14 cellular contexts compared by ENCODE assay signal in the genomic region with DNA sequence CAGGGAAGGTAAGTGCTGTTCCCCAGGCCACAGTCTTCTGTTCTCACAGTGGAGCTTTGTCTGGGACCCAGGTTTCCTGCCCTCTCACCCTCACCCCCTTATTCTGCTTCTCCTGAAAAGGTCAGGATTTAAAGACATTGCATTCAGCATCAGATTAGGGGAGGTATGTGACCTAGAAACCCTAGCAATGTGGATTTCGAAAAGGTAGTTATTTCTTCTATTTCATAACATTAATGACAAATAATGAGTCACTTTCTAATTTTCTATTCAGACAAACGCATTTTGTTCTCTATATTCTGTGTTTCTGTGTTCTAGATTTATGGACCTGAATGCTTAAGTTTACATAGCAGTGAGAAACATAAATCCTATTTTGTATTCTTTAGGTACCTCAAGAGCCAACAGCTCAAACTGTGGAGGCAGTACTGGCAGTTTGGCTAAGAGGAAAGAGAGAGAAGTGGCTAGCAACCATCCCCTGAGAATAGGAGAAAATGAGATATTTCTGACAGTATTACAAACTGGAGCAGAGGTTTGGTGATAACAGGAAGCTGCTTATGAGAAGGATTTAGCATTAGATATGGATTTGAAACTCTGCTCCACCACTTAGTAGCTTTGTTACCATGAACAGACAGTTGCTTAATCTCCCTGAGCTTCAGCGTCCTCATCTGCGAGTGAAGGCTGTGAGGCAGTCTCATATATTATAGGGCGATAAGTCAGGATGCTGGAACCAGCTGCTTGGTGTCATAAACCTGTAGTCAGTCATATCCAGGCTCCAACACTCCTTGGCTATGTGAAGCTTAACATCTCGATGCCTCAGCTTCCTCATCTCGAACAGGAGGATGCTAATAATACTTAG. TPM values are rescaled to one million over a fixed set of nuclear protein-coding genes. Genes with fewer than 3 reads are reported as not detected.
DNase-seq lines count a peak whose midpoint lies in the region; ATAC-seq and TF ChIP-seq lines count a peak whose summit lies in the region.
"Had no signal": no experiment of that assay in that cellular context is flagged by ENCODE, and none has a peak within 500 bp of the region (broad histone marks: within the 10 kb centered on the region; RNA-seq: fewer than 3 reads in every experiment).

No MANE protein-coding gene starts in this region.

- peak overlapping the region; percentile 59 for H2AK5ac ChIP-seq in trophoblast cell (ENCODE audit: low read length)

- H3K23ac ChIP-seq in trophoblast cell (ENCODE audit: low read length), result no peak overlapping the region

- H3K9me3 ChIP-seq in SK-N-MC (ENCODE audit: low read depth, low read length) (no peaks in the 10 kb centered on the region), trophoblast cell (ENCODE audit: insufficient read depth, low read depth, low read length) (no peaks in the 10 kb centered on the region)
- H3K9me3 ChIP-seq: testis had no signal

- H3K27ac Mint-ChIP-seq in activated naive CD4-positive, alpha-beta T cell treated with anti-CD3 and anti-CD28 coated beads, Interleukin-2, amount 10 ng/mL, durations not matched to agents 7 days and 5 days, result no peak overlapping the region
- H3K27ac Mint-ChIP-seq: activated CD4-positive, alpha-beta T cell treated with anti-CD3 and anti-CD28 coated beads, Interleukin-2, amount 10 ng/mL, durations not matched to agents 7 days and 5 days had no signal

- no peak overlapping the region for H4K12ac ChIP-seq in trophoblast cell (ENCODE audit: low read depth, low read length)

- H3K9ac ChIP-seq in SK-N-MC (ENCODE audit: insufficient read length) (peak overlapping the region; percentile 79), trophoblast cell (ENCODE audit: low read length) (no peak overlapping the region)

- H4K91ac ChIP-seq in trophoblast cell (ENCODE audit: low read depth, low read length), result peak overlapping the region; percentile 19

- H2AFZ ChIP-seq in trophoblast cell (ENCODE audit: insufficient read depth, low read length, poor library complexity), result peak overlapping the region; percentile 45

- H2BK5ac ChIP-seq in trophoblast cell (ENCODE audit: low read depth, low read length, poor library complexity), result no peak overlapping the region

- H3K18ac ChIP-seq in trophoblast cell (ENCODE audit: low read length), result no peak overlapping the region

- H3K4me3 ChIP-seq in SK-N-MC, result peak overlapping the region; percentile 68
- peak overlapping the region; percentile 18 for H3K4me3 ChIP-seq in fibroblast of pulmonary artery (replicated peaks; ENCODE audit: low read depth, low read length)
- H3K4me3 ChIP-seq in trophoblast cell (ENCODE audit: low read depth, low read length), result no peak overlapping the region
- H3K4me3 ChIP-seq: testis had no signal

- no peaks in the 10 kb centered on the region for H3K4me1 Mint-ChIP-seq in activated naive CD4-positive, alpha-beta T cell treated with anti-CD3 and anti-CD28 coated beads, Interleukin-2, amount 10 ng/mL, durations not matched to agents 7 days and 5 days
- H3K4me1 Mint-ChIP-seq: activated CD4-positive, alpha-beta T cell treated with anti-CD3 and anti-CD28 coated beads, Interleukin-2, amount 10 ng/mL, durations not matched to agents 7 days and 5 days had no signal

- H3K4me1 ChIP-seq in trophoblast cell (ENCODE audit: control insufficient read depth in 1 of 2, insufficient read depth in 2 of 2, low read length in 2 of 2), result peaks cover 8 to 9% of the 10 kb centered on the region in 2 experiments
- H3K4me1 ChIP-seq: testis had no signal

- no peaks in the 10 kb centered on the region for H3K27me3 Mint-ChIP-seq in activated naive CD4-positive, alpha-beta T cell treated with anti-CD3 and anti-CD28 coated beads, Interleukin-2, amount 10 ng/mL, durations not matched to agents 7 days and 5 days
- H3K27me3 Mint-ChIP-seq: activated CD4-positive, alpha-beta T cell treated with anti-CD3 and anti-CD28 coated beads, Interleukin-2, amount 10 ng/mL, durations not matched to agents 7 days and 5 days had no signal

- H3K27ac ChIP-seq in SK-N-MC, result peak overlapping the region; percentile 100
- no peak overlapping the region for H3K27ac ChIP-seq in trophoblast cell (ENCODE audit: low read depth, low read length)
- H3K27ac ChIP-seq: testis had no signal

- no peak overlapping the region for H3K4me2 ChIP-seq in trophoblast cell (ENCODE audit: low read length)

- peaks cover 2% of the 10 kb centered on the region; the same call in 1 of the 2 replicates for H3K36me3 ChIP-seq in SK-N-MC (ENCODE audit: insufficient read depth, low read length)
- H3K36me3 ChIP-seq in trophoblast cell (ENCODE audit: control insufficient read depth in 1 of 2, insufficient read depth in 2 of 2, low read length in 2 of 2), result no peaks in the 10 kb centered on the region

- CTCF ChIA-PET in activated naive CD4-positive, alpha-beta T cell treated with anti-CD3 and anti-CD28 coated beads, Interleukin-2, amount 10 ng/mL, durations not matched to agents 7 days and 5 days (lab: Charles Lee), result interaction anchor here (2.0 kb wide), 1 partner anchor 169 kb away, joined by 5 read pairs; no protein-coding TSS in a partner anchor

- no peaks in the 10 kb centered on the region for H3K9me3 Mint-ChIP-seq in activated naive CD4-positive, alpha-beta T cell treated with anti-CD3 and anti-CD28 coated beads, Interleukin-2, amount 10 ng/mL, durations not matched to agents 7 days and 5 days
- H3K9me3 Mint-ChIP-seq: activated CD4-positive, alpha-beta T cell treated with anti-CD3 and anti-CD28 coated beads, Interleukin-2, amount 10 ng/mL, durations not matched to agents 7 days and 5 days had no signal

- H3K27me3 ChIP-seq in trophoblast cell (ENCODE audit: insufficient read depth, low read length), result no peaks in the 10 kb centered on the region
- H3K27me3 ChIP-seq: testis had no signal

- TF ChIP-seq CTCF in fibroblast of pulmonary artery (IDR thresholded peaks at IDR 0.05; ENCODE audit: low read length, missing control alignments), result no peak

- H2BK120ac ChIP-seq in trophoblast cell (ENCODE audit: insufficient read depth, low read length, poor library complexity), result peak overlapping the region; percentile 36

- H4K8ac ChIP-seq in trophoblast cell (ENCODE audit: low read depth, low read length), result peak overlapping the region; percentile 45

- H2BK12ac ChIP-seq in trophoblast cell (ENCODE audit: low read length), result peak overlapping the region; percentile 65

- H3K4me3 Mint-ChIP-seq in activated naive CD4-positive, alpha-beta T cell treated with anti-CD3 and anti-CD28 coated beads, Interleukin-2, amount 10 ng/mL, durations not matched to agents 7 days and 5 days, result no peak overlapping the region
- H3K4me3 Mint-ChIP-seq: activated CD4-positive, alpha-beta T cell treated with anti-CD3 and anti-CD28 coated beads, Interleukin-2, amount 10 ng/mL, durations not matched to agents 7 days and 5 days had no signal

- no peak overlapping the region for H3K4ac ChIP-seq in trophoblast cell (ENCODE audit: low read depth, low read length)

- no peak for ATAC-seq in HG03097 (IDR thresholded peaks at IDR 0.05; ENCODE audit: low FRiP score, unreplicated experiment)
- ATAC-seq: Panc1 had no signal

- H3K79me2 ChIP-seq in trophoblast cell (ENCODE audit: control insufficient read depth, insufficient read depth, low read length, poor library complexity), result no peaks in the 10 kb centered on the region

- peak; percentile 30 for DNase-seq in EL
- DNase-seq in SK-N-MC (ENCODE audit: low read depth, low spot score), result peak; percentile 42
- DNase-seq in fibroblast of pulmonary artery (ENCODE audit: low read depth), result peak; percentile 53
- peak in 1 of 2 donors; percentile 35 for DNase-seq in trophoblast cell
- no peak for DNase-seq in NCI-H1930 (lab: John Stamatoyannopoulos, UW)
- no peak for DNase-seq in activated naive CD4-positive, alpha-beta T cell treated with anti-CD3 and anti-CD28 coated beads, Interleukin-2, amount 10 ng/mL, durations not matched to agents 7 days and 5 days
- no peak for DNase-seq in central memory CD4-positive, alpha-beta T cell
- DNase-seq: activated CD4-positive, alpha-beta T cell treated with anti-CD3 and anti-CD28 coated beads, Interleukin-2, amount 10 ng/mL, durations not matched to agents 7 days and 5 days; activated naive CD4-positive, alpha-beta T cell treated with anti-CD3 and anti-CD28 coated beads, Interleukin-2, amount 50 U/mL, for 16 hours; erythroblast; MM.1S; testis had no signal

- H3K14ac ChIP-seq in trophoblast cell (ENCODE audit: low read length), result peak overlapping the region; percentile 55

- WGBS in trophoblast cell (ENCODE audit: extremely low coverage, insufficient coverage, insufficient read length), result no CpG with 5 or more reads among the region's 7 CpGs

- H3K36me3 Mint-ChIP-seq in activated naive CD4-positive, alpha-beta T cell treated with anti-CD3 and anti-CD28 coated beads, Interleukin-2, amount 10 ng/mL, durations not matched to agents 7 days and 5 days, result no peaks in the 10 kb centered on the region

- peaks cover 8% of the 10 kb centered on the region for H3K79me1 ChIP-seq in trophoblast cell (ENCODE audit: low read length)

RNA-seq across cellular contexts. Expression of a gene that starts 28.2 kb away (rescaled TPM):
- 5.5 and 6.3 TPM in 2 replicates for polyA plus RNA-seq in trophoblast cell (2013)

Comparison
In these comparisons a context has a peak if more than half of its experiments do, and no peak if none do; other contexts are left out.
1. DNase-seq: peak in EL (single experiment), SK-N-MC (single experiment) and fibroblast of pulmonary artery (single experiment); none in NCI-H1930 (0 of 2), activated naive CD4-positive, alpha-beta T cell treated with anti-CD3 and anti-CD28 coated beads, Interleukin-2, amount 10 ng/mL, durations not matched to agents 7 days and 5 days (single experiment) and central memory CD4-positive, alpha-beta T cell (single experiment).